Comparison of ENCODE assay signal across 1 cellular context in the genomic region with DNA sequence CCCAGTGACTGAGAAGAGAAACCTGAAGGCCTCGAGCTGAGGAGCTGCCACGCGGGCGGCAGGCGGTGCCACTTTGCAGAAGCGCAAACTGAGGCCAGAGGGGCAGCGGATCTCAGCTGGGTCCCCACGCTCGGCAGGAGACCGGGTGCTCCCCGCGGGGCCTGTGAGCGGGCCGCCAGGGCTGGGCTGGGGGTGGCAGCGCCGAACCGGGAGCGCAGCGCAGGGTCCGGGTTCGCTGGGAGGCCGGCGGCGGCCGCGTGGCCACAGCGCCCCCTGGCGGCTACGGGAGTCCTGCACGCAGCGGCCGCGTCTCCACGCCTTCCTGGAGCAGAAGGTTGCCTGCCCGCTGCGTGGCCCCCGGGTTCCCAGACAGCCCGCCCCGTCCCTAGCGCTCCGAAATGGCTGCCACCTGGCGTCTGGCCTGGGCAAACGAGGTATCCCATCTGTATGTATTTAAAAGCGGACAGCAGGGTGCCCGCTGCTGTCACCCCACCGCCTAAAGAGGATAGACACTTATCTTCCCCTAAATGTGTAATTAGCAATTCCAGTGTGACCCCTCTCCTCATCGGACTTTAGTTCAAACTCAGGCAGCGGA.
TF ChIP-seq lines count a peak whose summit lies in the region.

No MANE protein-coding gene starts in this region.

TF ChIP-seq in HepG2, 621 proteins besides CTCF, POLR2A, EP300 and RAD21 (continued from another document and continues in another):
- TF ChIP-seq, protein P1, sequence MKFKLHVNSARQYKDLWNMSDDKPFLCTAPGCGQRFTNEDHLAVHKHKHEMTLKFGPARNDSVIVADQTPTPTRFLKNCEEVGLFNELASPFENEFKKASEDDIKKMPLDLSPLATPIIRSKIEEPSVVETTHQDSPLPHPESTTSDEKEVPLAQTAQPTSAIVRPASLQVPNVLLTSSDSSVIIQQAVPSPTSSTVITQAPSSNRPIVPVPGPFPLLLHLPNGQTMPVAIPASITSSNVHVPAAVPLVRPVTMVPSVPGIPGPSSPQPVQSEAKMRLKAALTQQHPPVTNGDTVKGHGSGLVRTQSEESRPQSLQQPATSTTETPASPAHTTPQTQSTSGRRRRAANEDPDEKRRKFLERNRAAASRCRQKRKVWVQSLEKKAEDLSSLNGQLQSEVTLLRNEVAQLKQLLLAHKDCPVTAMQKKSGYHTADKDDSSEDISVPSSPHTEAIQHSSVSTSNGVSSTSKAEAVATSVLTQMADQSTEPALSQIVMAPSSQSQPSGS (CRISPR knock-in tag; IDR thresholded peaks at IDR 0.05): peak; percentile 61; the same call in 1 of the 2 replicates
- TF ChIP-seq ZNF143 (CRISPR knock-in tag; IDR thresholded peaks at IDR 0.05): no peak
- TF ChIP-seq, protein P2, sequence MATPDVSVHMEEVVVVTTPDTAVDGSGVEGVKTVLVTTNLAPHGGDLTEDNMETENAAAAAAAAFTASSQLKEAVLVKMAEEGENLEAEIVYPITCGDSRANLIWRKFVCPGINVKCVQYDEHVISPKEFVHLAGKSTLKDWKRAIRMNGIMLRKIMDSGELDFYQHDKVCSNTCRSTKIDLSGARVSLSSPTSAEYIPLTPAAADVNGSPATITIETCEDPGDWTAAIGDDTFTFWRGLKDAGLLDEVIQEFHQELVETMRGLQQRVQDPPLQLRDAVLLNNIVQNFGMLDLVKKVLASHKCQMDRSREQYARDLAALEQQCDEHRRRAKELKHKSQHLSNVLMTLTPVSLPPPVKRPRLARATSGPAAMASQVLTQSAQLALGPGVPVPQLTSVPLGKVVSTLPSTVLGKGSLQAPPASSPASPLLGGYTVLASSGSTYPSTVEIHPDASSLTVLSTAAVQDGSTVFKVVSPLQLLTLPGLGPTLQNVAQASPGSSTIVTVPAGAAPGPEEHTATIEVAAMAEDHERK (CRISPR knock-in tag; IDR thresholded peaks at IDR 0.05; ENCODE audit: low read depth): no peak
- TF ChIP-seq SKI (IDR thresholded peaks at IDR 0.05; ENCODE audit: partially characterized antibody): no peak
- no peak for TF ChIP-seq ZNF160 (CRISPR knock-in tag; IDR thresholded peaks at IDR 0.05)
- no peak for TF ChIP-seq POLR2G (IDR thresholded peaks at IDR 0.05; ENCODE audit: low read depth, low read length)
- no peak for TF ChIP-seq ZNF678 (CRISPR knock-in tag; IDR thresholded peaks at IDR 0.05)
- TF ChIP-seq, protein P3, sequence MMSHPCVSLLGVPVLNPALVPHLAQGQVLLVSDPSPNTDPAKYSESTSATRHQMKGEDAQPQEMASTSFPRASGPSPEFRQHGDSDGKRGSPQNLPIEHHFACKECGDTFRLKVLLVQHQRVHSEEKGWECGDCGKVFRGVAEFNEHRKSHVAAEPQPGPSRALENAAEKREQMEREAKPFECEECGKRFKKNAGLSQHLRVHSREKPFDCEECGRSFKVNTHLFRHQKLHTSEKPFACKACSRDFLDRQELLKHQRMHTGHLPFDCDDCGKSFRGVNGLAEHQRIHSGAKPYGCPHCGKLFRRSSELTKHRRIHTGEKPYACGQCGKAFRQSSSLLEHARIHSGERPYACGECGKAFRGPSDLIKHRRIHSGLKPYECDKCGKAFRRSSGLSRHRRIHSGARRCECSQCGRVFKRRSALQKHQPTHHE (CRISPR knock-in tag; IDR thresholded peaks at IDR 0.05; ENCODE audit: borderline replicate concordance): no peak
- TF ChIP-seq, protein P4, sequence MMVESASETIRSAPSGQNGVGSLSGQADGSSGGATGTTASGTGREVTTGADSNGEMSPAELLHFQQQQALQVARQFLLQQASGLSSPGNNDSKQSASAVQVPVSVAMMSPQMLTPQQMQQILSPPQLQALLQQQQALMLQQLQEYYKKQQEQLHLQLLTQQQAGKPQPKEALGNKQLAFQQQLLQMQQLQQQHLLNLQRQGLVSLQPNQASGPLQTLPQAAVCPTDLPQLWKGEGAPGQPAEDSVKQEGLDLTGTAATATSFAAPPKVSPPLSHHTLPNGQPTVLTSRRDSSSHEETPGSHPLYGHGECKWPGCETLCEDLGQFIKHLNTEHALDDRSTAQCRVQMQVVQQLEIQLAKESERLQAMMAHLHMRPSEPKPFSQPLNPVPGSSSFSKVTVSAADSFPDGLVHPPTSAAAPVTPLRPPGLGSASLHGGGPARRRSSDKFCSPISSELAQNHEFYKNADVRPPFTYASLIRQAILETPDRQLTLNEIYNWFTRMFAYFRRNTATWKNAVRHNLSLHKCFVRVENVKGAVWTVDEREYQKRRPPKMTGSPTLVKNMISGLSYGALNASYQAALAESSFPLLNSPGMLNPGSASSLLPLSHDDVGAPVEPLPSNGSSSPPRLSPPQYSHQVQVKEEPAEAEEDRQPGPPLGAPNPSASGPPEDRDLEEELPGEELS (CRISPR knock-in tag; IDR thresholded peaks at IDR 0.05): peak; percentile 53; the same call in 1 of the 2 replicates
- no peak for TF ChIP-seq KAT8 (CRISPR knock-in tag; IDR thresholded peaks at IDR 0.05)
- TF ChIP-seq ZNF564 (CRISPR knock-in tag; IDR thresholded peaks at IDR 0.05): no peak
- 0 out of 2 replicates have a peak, but pooled peaks have one; percentile 31 for TF ChIP-seq MXD4 (CRISPR knock-in tag; IDR thresholded peaks at IDR 0.05)
- no peak for TF ChIP-seq EHMT2 (IDR thresholded peaks at IDR 0.05; ENCODE audit: borderline replicate concordance, low read depth, low read length)
- TF ChIP-seq, protein P5, sequence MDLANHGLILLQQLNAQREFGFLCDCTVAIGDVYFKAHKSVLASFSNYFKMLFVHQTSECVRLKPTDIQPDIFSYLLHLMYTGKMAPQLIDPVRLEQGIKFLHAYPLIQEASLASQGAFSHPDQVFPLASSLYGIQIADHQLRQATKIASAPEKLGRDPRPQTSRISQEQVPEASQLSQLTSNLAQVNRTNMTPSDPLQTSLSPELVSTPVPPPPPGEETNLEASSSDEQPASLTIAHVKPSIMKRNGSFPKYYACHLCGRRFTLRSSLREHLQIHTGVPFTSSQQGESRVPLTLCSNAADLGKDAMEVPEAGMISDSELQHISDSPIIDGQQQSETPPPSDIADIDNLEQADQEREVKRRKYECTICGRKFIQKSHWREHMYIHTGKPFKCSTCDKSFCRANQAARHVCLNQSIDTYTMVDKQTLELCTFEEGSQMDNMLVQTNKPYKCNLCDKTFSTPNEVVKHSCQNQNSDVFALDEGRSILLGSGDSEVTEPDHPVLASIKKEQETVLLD (CRISPR knock-in tag; IDR thresholded peaks at IDR 0.05; ENCODE audit: low read depth): no peak
- no peak for TF ChIP-seq ATM (IDR thresholded peaks at IDR 0.05; ENCODE audit: borderline replicate concordance)
- TF ChIP-seq LRRFIP1 (CRISPR knock-in tag; conservative IDR thresholded peaks at IDR 0.05): no peak
- TF ChIP-seq ZNF335 (CRISPR knock-in tag; IDR thresholded peaks at IDR 0.05): no peak
- TF ChIP-seq, protein P6, sequence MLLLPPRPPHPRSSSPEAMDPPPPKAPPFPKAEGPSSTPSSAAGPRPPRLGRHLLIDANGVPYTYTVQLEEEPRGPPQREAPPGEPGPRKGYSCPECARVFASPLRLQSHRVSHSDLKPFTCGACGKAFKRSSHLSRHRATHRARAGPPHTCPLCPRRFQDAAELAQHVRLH (CRISPR knock-in tag; IDR thresholded peaks at IDR 0.05; ENCODE audit: borderline replicate concordance, low read depth): 0 out of 2 replicates have a peak, but pooled peaks have one; percentile 32
- no peak for TF ChIP-seq ZNF646 (CRISPR knock-in tag; IDR thresholded peaks at IDR 0.05)
- TF ChIP-seq NR1H2 (CRISPR knock-in tag; IDR thresholded peaks at IDR 0.05; ENCODE audit: borderline replicate concordance, low read depth): no peak
- TF ChIP-seq, protein P7, sequence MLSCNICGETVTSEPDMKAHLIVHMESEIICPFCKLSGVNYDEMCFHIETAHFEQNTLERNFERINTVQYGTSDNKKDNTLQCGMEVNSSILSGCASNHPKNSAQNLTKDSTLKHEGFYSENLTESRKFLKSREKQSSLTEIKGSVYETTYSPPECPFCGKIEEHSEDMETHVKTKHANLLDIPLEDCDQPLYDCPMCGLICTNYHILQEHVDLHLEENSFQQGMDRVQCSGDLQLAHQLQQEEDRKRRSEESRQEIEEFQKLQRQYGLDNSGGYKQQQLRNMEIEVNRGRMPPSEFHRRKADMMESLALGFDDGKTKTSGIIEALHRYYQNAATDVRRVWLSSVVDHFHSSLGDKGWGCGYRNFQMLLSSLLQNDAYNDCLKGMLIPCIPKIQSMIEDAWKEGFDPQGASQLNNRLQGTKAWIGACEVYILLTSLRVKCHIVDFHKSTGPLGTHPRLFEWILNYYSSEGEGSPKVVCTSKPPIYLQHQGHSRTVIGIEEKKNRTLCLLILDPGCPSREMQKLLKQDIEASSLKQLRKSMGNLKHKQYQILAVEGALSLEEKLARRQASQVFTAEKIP (CRISPR knock-in tag; IDR thresholded peaks at IDR 0.05; ENCODE audit: borderline replicate concordance): no peak
- TF ChIP-seq ZNF850 (CRISPR knock-in tag; conservative IDR thresholded peaks at IDR 0.05): no peak
- TF ChIP-seq, protein P8, sequence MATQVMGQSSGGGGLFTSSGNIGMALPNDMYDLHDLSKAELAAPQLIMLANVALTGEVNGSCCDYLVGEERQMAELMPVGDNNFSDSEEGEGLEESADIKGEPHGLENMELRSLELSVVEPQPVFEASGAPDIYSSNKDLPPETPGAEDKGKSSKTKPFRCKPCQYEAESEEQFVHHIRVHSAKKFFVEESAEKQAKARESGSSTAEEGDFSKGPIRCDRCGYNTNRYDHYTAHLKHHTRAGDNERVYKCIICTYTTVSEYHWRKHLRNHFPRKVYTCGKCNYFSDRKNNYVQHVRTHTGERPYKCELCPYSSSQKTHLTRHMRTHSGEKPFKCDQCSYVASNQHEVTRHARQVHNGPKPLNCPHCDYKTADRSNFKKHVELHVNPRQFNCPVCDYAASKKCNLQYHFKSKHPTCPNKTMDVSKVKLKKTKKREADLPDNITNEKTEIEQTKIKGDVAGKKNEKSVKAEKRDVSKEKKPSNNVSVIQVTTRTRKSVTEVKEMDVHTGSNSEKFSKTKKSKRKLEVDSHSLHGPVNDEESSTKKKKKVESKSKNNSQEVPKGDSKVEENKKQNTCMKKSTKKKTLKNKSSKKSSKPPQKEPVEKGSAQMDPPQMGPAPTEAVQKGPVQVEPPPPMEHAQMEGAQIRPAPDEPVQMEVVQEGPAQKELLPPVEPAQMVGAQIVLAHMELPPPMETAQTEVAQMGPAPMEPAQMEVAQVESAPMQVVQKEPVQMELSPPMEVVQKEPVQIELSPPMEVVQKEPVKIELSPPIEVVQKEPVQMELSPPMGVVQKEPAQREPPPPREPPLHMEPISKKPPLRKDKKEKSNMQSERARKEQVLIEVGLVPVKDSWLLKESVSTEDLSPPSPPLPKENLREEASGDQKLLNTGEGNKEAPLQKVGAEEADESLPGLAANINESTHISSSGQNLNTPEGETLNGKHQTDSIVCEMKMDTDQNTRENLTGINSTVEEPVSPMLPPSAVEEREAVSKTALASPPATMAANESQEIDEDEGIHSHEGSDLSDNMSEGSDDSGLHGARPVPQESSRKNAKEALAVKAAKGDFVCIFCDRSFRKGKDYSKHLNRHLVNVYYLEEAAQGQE (IDR thresholded peaks at IDR 0.05; ENCODE audit: borderline replicate concordance in 1 of 2, low read depth in 1 of 2, low read length in 2 of 2): no peak
- no peak for TF ChIP-seq GATAD1 (CRISPR knock-in tag; IDR thresholded peaks at IDR 0.05)
- TF ChIP-seq HHEX (CRISPR knock-in tag; IDR thresholded peaks at IDR 0.05): no peak
